9 cellular contexts compared by ENCODE assay signal in genomic region chr1:32241011-32241763, GRCh38. TPM values are rescaled to one million over a fixed set of nuclear protein-coding genes. Genes with fewer than 3 reads are reported as not detected.
A peak's percentile ranks its signal among the peaks of the same experiment; 100 is the strongest.
DNase-seq lines count a peak whose midpoint lies in the region; ATAC-seq lines count a peak whose summit lies in the region.
"Had no signal": no experiment of that assay in that cellular context is flagged by ENCODE, and none has a peak within 500 bp of the region (broad histone marks: within the 10 kb centered on the region; RNA-seq: fewer than 3 reads in every experiment).

No MANE protein-coding gene starts in this region.

- H3K4me1 ChIP-seq in neuron (ENCODE audit: insufficient read depth, low read length) = no peaks in the 10 kb centered on the region

- H3K4me3 Mint-ChIP-seq in activated T-helper 2 cell treated with anti-CD3 and anti-CD28 coated beads, Interferon-gamma antibody, Interleukin-2, Interleukin-4, amounts not matched to agents 10 μg/mL and 5 μg/mL and 100 μg/mL, durations not matched to agents 14 hours and 24 hours and 36 hours (ENCODE audit: low read depth) = peak overlapping the region; percentile 78

- no peaks in the 10 kb centered on the region for H3K27me3 ChIP-seq in neuron (ENCODE audit: insufficient read depth, low read length)

- no peak overlapping the region for H3K27ac Mint-ChIP-seq in activated T-helper 2 cell treated with anti-CD3 and anti-CD28 coated beads, Interferon-gamma antibody, Interleukin-2, Interleukin-4, amounts not matched to agents 10 μg/mL and 5 μg/mL and 100 μg/mL, durations not matched to agents 14 hours and 24 hours and 36 hours

- H3K9me3 ChIP-seq in neuron (ENCODE audit: low read length) = no peaks in the 10 kb centered on the region

- H3K4me1 Mint-ChIP-seq in activated T-helper 2 cell treated with anti-CD3 and anti-CD28 coated beads, Interferon-gamma antibody, Interleukin-2, Interleukin-4, amounts not matched to agents 10 μg/mL and 5 μg/mL and 100 μg/mL, durations not matched to agents 14 hours and 24 hours and 36 hours (ENCODE audit: low read depth) = peaks cover 13% of the 10 kb centered on the region

- H3K36me3 ChIP-seq in neuron (ENCODE audit: insufficient read depth, low read length) = no peaks in the 10 kb centered on the region

- H3K4me3 ChIP-seq in neuron (ENCODE audit: low read length) = peak overlapping the region; percentile 29

- peak overlapping the region; percentile 15 for H2AFZ ChIP-seq in neuron (ENCODE audit: low read depth, low read length)

- H3K9me3 Mint-ChIP-seq in activated T-helper 2 cell treated with anti-CD3 and anti-CD28 coated beads, Interferon-gamma antibody, Interleukin-2, Interleukin-4, amounts not matched to agents 10 μg/mL and 5 μg/mL and 100 μg/mL, durations not matched to agents 14 hours and 24 hours and 36 hours = no peaks in the 10 kb centered on the region

- H3K36me3 Mint-ChIP-seq in activated T-helper 2 cell treated with anti-CD3 and anti-CD28 coated beads, Interferon-gamma antibody, Interleukin-2, Interleukin-4, amounts not matched to agents 10 μg/mL and 5 μg/mL and 100 μg/mL, durations not matched to agents 14 hours and 24 hours and 36 hours (ENCODE audit: low read depth) = no peaks in the 10 kb centered on the region

- H3K27me3 Mint-ChIP-seq in activated T-helper 2 cell treated with anti-CD3 and anti-CD28 coated beads, Interferon-gamma antibody, Interleukin-2, Interleukin-4, amounts not matched to agents 10 μg/mL and 5 μg/mL and 100 μg/mL, durations not matched to agents 14 hours and 24 hours and 36 hours (ENCODE audit: low read depth) = no peaks in the 10 kb centered on the region

- ATAC-seq in GM18511 (IDR thresholded peaks at IDR 0.05; ENCODE audit: unreplicated experiment) = peak; percentile 58

- intact Hi-C loops in activated T-helper 2 cell treated with anti-CD3 and anti-CD28 coated beads, Interferon-gamma antibody, Interleukin-2, Interleukin-4, amounts not matched to agents 10 μg/mL and 5 μg/mL and 100 μg/mL, durations not matched to agents 14 hours and 24 hours and 36 hours (cut with micrococcal nuclease) = no loop called here

- DNase-seq in Ammon's horn (ENCODE audit: low spot score) (peak; percentile 74), NCI-H2107 treated with DMSO at 0.1 percent for 48 hours (lab: John Stamatoyannopoulos, UW; ENCODE audit: unreplicated experiment) (peak; percentile 55), glomerular visceral epithelial cell (ENCODE audit: extremely low spot score) (peak; percentile 66), NCI-H226 (no peak), SIG-M5 treated with dmso at 0.1 percent for 504 hours (lab: John Stamatoyannopoulos, UW; ENCODE audit: unreplicated experiment) (no peak)
- DNase-seq in activated T-helper 2 cell treated with anti-CD3 and anti-CD28 coated beads, Interferon-gamma antibody, Interleukin-2, Interleukin-4, amounts not matched to agents 10 μg/mL and 5 μg/mL and 100 μg/mL, durations not matched to agents 14 hours and 24 hours and 36 hours (ENCODE audit: low spot score) = no peak

RNA-seq across cellular contexts. Expression of gene FAM167B, which starts 5.8 kb away (rescaled TPM):
- total RNA-seq in activated T-helper 2 cell treated with anti-CD3 and anti-CD28 coated beads, Interferon-gamma antibody, Interleukin-2, Interleukin-4, amounts not matched to agents 10 μg/mL and 5 μg/mL and 100 μg/mL, durations not matched to agents 14 hours and 24 hours and 36 hours = 0.78 and 0.80 TPM in 2 replicates

RNA-seq across cellular contexts. Expression of gene LCK, which starts 9.9 kb away (rescaled TPM):
- total RNA-seq in activated T-helper 2 cell treated with anti-CD3 and anti-CD28 coated beads, Interferon-gamma antibody, Interleukin-2, Interleukin-4, amounts not matched to agents 10 μg/mL and 5 μg/mL and 100 μg/mL, durations not matched to agents 14 hours and 24 hours and 36 hours = 221 and 232 TPM in 2 replicates

RNA-seq across cellular contexts. Expression of gene EIF3I, which starts 19.0 kb away (rescaled TPM):
- 287 and 293 TPM in 2 replicates for total RNA-seq in activated T-helper 2 cell treated with anti-CD3 and anti-CD28 coated beads, Interferon-gamma antibody, Interleukin-2, Interleukin-4, amounts not matched to agents 10 μg/mL and 5 μg/mL and 100 μg/mL, durations not matched to agents 14 hours and 24 hours and 36 hours

RNA-seq across cellular contexts. Expression of gene TMEM234, which starts 19.0 kb away (rescaled TPM):
- total RNA-seq in activated T-helper 2 cell treated with anti-CD3 and anti-CD28 coated beads, Interferon-gamma antibody, Interleukin-2, Interleukin-4, amounts not matched to agents 10 μg/mL and 5 μg/mL and 100 μg/mL, durations not matched to agents 14 hours and 24 hours and 36 hours = 10.7 and 12.1 TPM in 2 replicates

RNA-seq across cellular contexts. Expression of gene DCDC2B, which starts 32.3 kb away (rescaled TPM):
- total RNA-seq in activated T-helper 2 cell treated with anti-CD3 and anti-CD28 coated beads, Interferon-gamma antibody, Interleukin-2, Interleukin-4, amounts not matched to agents 10 μg/mL and 5 μg/mL and 100 μg/mL, durations not matched to agents 14 hours and 24 hours and 36 hours = 0.14 TPM in 1 of 2 replicates, not detected in the other
- total RNA-seq: HT1080 had no signal

Comparison
In these comparisons a context has a peak if more than half of its experiments do, and no peak if none do; other contexts are left out.
1. DNase-seq: peak in Ammon's horn (single experiment), NCI-H2107 treated with DMSO at 0.1 percent for 48 hours (single experiment) and glomerular visceral epithelial cell (single experiment); none in activated T-helper 2 cell treated with anti-CD3 and anti-CD28 coated beads, Interferon-gamma antibody, Interleukin-2, Interleukin-4, amounts not matched to agents 10 μg/mL and 5 μg/mL and 100 μg/mL, durations not matched to agents 14 hours and 24 hours and 36 hours (single experiment), NCI-H226 (single experiment) and SIG-M5 treated with dmso at 0.1 percent for 504 hours (single experiment).